Comparison of ENCODE assay signal across 1 cellular context in genomic region chr19:35305181-35305580, GRCh38.
TF ChIP-seq lines count a peak whose summit lies in the region.

No MANE protein-coding gene starts in this region.

TF ChIP-seq in HepG2, 621 proteins besides CTCF, POLR2A, EP300 and RAD21:
- TF ChIP-seq ZBTB4 (CRISPR knock-in tag; IDR thresholded peaks at IDR 0.05; ENCODE audit: borderline replicate concordance) (peak; percentile 14; the same call in 1 of the 2 replicates), MATR3 (CRISPR knock-in tag; IDR thresholded peaks at IDR 0.05) (no peak), ARID4A (CRISPR knock-in tag; IDR thresholded peaks at IDR 0.05; ENCODE audit: borderline replicate concordance) (0 out of 2 replicates have a peak, but pooled peaks have one; percentile 1), ZBTB38 (CRISPR knock-in tag; IDR thresholded peaks at IDR 0.05) (peak; percentile 47; the same call in 1 of the 2 replicates)
